ENCODE assay signal across 8 cellular contexts in the genomic region with DNA sequence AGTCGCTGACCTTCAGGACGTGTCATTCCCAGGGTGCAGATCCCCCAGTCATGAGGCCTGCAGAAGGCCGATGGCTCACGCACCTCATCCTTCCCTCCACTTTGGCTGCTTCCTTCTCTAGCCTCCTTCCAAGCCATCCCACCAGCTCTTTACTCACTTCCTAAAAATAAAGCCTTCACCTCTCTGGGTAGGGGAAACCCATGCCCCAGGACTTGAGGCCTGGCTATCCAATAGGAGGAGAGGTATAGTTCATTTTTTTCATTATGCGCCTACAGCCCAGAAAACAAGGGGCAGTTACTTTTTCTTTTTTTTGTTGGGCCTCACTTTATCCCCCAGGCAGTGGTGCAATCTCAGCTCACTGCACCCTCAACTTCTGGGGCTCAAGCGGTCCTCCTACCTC.
"Had no signal": no experiment of that assay in that cellular context is flagged by ENCODE, and none has a peak within 500 bp of the region (broad histone marks: within the 10 kb centered on the region; RNA-seq: fewer than 3 reads in every experiment).

No MANE protein-coding gene starts in this region.

- ATAC-seq: right lobe of liver had no signal

- H3K4me3 Mint-ChIP-seq: activated CD4-positive, alpha-beta memory T cell treated with anti-CD3 and anti-CD28 coated beads, Interleukin-2, amount 10 ng/mL, durations not matched to agents 7 days and 5 days; activated T-helper 1 cell treated with anti-CD3 and anti-CD28 coated beads, Interleukin-12 subunit alpha, Interleukin-12 subunit beta, Interleukin-2, Interleukin-4 antibody, amounts not matched to agents 30 ng/mL and 10 ng/mL and 1 ng/mL, durations not matched to agents 14 hours and 24 hours and 36 hours; stimulated activated naive CD8-positive, alpha-beta T cell treated with anti-CD3 and anti-CD28 coated beads, Interleukin-15, Interleukin-2, amounts not matched to agents 100 ng/mL and 50 ng/mL, for 24 hours had no signal

- H3K27me3 Mint-ChIP-seq: activated CD4-positive, alpha-beta memory T cell treated with anti-CD3 and anti-CD28 coated beads, Interleukin-2, amount 10 ng/mL, durations not matched to agents 7 days and 5 days; progenitor cell of endocrine pancreas; stimulated activated naive CD8-positive, alpha-beta T cell treated with anti-CD3 and anti-CD28 coated beads, Interleukin-15, Interleukin-2, amounts not matched to agents 100 ng/mL and 50 ng/mL, for 24 hours had no signal

- H3K27ac Mint-ChIP-seq: activated CD4-positive, alpha-beta memory T cell treated with anti-CD3 and anti-CD28 coated beads, Interleukin-2, amount 10 ng/mL, durations not matched to agents 7 days and 5 days; activated T-helper 1 cell treated with anti-CD3 and anti-CD28 coated beads, Interleukin-12 subunit alpha, Interleukin-12 subunit beta, Interleukin-2, Interleukin-4 antibody, amounts not matched to agents 30 ng/mL and 10 ng/mL and 1 ng/mL, durations not matched to agents 14 hours and 24 hours and 36 hours; progenitor cell of endocrine pancreas had no signal

- DNase-seq: activated CD4-positive, alpha-beta T cell treated with anti-CD3 and anti-CD28 coated beads for 1 hour; midbrain; spleen had no signal
